Comparison of ENCODE assay signal across 13 cellular contexts in genomic region chrX:39195156-39195555, GRCh38.
DNase-seq lines count a peak whose midpoint lies in the region; ATAC-seq, FAIRE-seq and TF ChIP-seq lines count a peak whose summit lies in the region.
"Had no signal": no experiment of that assay in that cellular context is flagged by ENCODE, and none has a peak within 500 bp of the region (broad histone marks: within the 10 kb centered on the region; RNA-seq: fewer than 3 reads in every experiment).

No MANE protein-coding gene starts in this region.

- peaks cover 2% of the 10 kb centered on the region for H3K27me3 Mint-ChIP-seq in activated CD4-positive, alpha-beta T cell treated with anti-CD3 and anti-CD28 coated beads, Interleukin-2, amount 10 ng/mL, durations not matched to agents 7 days and 5 days
- H3K27me3 Mint-ChIP-seq in brain, result peaks cover 9% of the 10 kb centered on the region

- H3K27ac ChIP-seq in small intestine (ENCODE audit: low read depth in 1 of 2, low read length in 1 of 2), result no peak overlapping the region
- H3K27ac ChIP-seq: ascending aorta, foreskin keratinocyte had no signal

- H3K9me3 Mint-ChIP-seq in activated CD4-positive, alpha-beta T cell treated with anti-CD3 and anti-CD28 coated beads, Interleukin-2, amount 10 ng/mL, durations not matched to agents 7 days and 5 days, result peaks cover 6% of the 10 kb centered on the region
- peaks cover 0 to 9% (median 0%) of the 10 kb centered on the region in 5 experiments for H3K9me3 Mint-ChIP-seq in brain

- TF ChIP-seq CTCF in brain (conservative IDR thresholded peaks at IDR 0.05), result no peak

- H3K27me3 ChIP-seq in small intestine (ENCODE audit: control insufficient read depth in 2 of 2, insufficient read depth in 2 of 2, low read length in 2 of 2) (no peaks in the 10 kb centered on the region), MG63 (no peaks in the 10 kb centered on the region)
- H3K27me3 ChIP-seq: ascending aorta had no signal

- H3K4me3 Mint-ChIP-seq in activated CD4-positive, alpha-beta T cell treated with anti-CD3 and anti-CD28 coated beads, Interleukin-2, amount 10 ng/mL, durations not matched to agents 7 days and 5 days, result no peak overlapping the region
- peak overlapping the region in 2 of 5 experiments; percentile 40 to 56 for H3K4me3 Mint-ChIP-seq in brain

- CTCF ChIA-PET in activated CD4-positive, alpha-beta T cell treated with anti-CD3 and anti-CD28 coated beads, Interleukin-2, amount 10 ng/mL, durations not matched to agents 7 days and 5 days (lab: Charles Lee), result interaction anchor here (1.1 to 1.2 kb wide), 2 partner anchors 12 to 32 kb away, joined by 3 read pairs; no protein-coding TSS in a partner anchor

- ATAC-seq in SK-N-SH treated with all-trans-retinoic acid at 6 μM for 48 hours (no peak), GM21515 (IDR thresholded peaks at IDR 0.05; ENCODE audit: unreplicated experiment) (no peak)
- ATAC-seq: foreskin keratinocyte, left ventricle myocardium superior had no signal

- H3K4me1 ChIP-seq in small intestine (ENCODE audit: control insufficient read depth in 2 of 2, insufficient read depth in 1 of 2, low read depth in 1 of 2, low read length in 1 of 2), result peaks cover 0 to 3% of the 10 kb centered on the region in 2 donors
- H3K4me1 ChIP-seq: ascending aorta, foreskin keratinocyte had no signal

- no peak for FAIRE-seq in small intestine (lab: Jason Lieb, UNC)
- FAIRE-seq: urothelium cell line had no signal

- H3K36me3 Mint-ChIP-seq in activated CD4-positive, alpha-beta T cell treated with anti-CD3 and anti-CD28 coated beads, Interleukin-2, amount 10 ng/mL, durations not matched to agents 7 days and 5 days (ENCODE audit: low read depth), result no peaks in the 10 kb centered on the region
- H3K36me3 Mint-ChIP-seq in brain, result no peaks in the 10 kb centered on the region

- 2 to 30% (median 14%) methylated on average over 7 of the region's 7 CpGs for WGBS in small intestine, 3 donors

- H3K9me3 ChIP-seq in small intestine (ENCODE audit: control insufficient read depth, low read depth), result no peaks in the 10 kb centered on the region
- H3K9me3 ChIP-seq in MG63, result no peaks in the 10 kb centered on the region
- H3K9me3 ChIP-seq: ascending aorta had no signal

- POLR2A ChIA-PET in activated CD4-positive, alpha-beta T cell treated with anti-CD3 and anti-CD28 coated beads, Interleukin-2, amount 10 ng/mL, durations not matched to agents 7 days and 5 days (lab: Charles Lee), result no interaction called here

- H3K36me3 ChIP-seq in small intestine (ENCODE audit: control insufficient read depth in 2 of 2, insufficient read depth in 2 of 2, low read length in 2 of 2) (no peaks in the 10 kb centered on the region), MG63 (no peaks in the 10 kb centered on the region)
- H3K36me3 ChIP-seq: ascending aorta had no signal

- DNase-seq in activated CD4-positive, alpha-beta T cell treated with anti-CD3 and anti-CD28 coated beads, Interleukin-2, amount 10 ng/mL, durations not matched to agents 7 days and 5 days, result no peak
- DNase-seq in activated CD4-positive, alpha-beta T cell treated with anti-CD3 and anti-CD28 coated beads, Interleukin-2, amount 50 U/mL, for 1 hour, result no peak
- DNase-seq in NCI-H2107 (lab: John Stamatoyannopoulos, UW) (peak; percentile 44), small intestine (peak; percentile 52), MG63 (no peak)
- DNase-seq: foreskin keratinocyte; left ventricle myocardium superior; stimulated activated CD4-positive, alpha-beta T cell treated with anti-CD3 and anti-CD28 coated beads, Interleukin-15, amount 100 ng/mL, for 24 hours had no signal

- H3K4me3 ChIP-seq in small intestine (ENCODE audit: low read depth in 1 of 2, low read length in 2 of 2) (no peak overlapping the region), MG63 (no peak overlapping the region)

- peaks cover 39% of the 10 kb centered on the region for H3K4me1 Mint-ChIP-seq in activated CD4-positive, alpha-beta T cell treated with anti-CD3 and anti-CD28 coated beads, Interleukin-2, amount 10 ng/mL, durations not matched to agents 7 days and 5 days
- H3K4me1 Mint-ChIP-seq in brain, result peaks cover 28% of the 10 kb centered on the region

- H3K27ac Mint-ChIP-seq in activated CD4-positive, alpha-beta T cell treated with anti-CD3 and anti-CD28 coated beads, Interleukin-2, amount 10 ng/mL, durations not matched to agents 7 days and 5 days, result peak overlapping the region; percentile 60
- peak overlapping the region in 4 of 5 experiments; percentile 47 to 96 (median 70) for H3K27ac Mint-ChIP-seq in brain

TF ChIP-seq in SK-N-SH treated with all-trans-retinoic acid at 6 μM for 48 hours, 23 proteins besides CTCF, POLR2A, EP300 and RAD21:
- TF ChIP-seq BACH2 (CRISPR knock-in tag; IDR thresholded peaks at IDR 0.05; ENCODE audit: borderline replicate concordance) (no peak), OSR1 (CRISPR knock-in tag; IDR thresholded peaks at IDR 0.05) (no peak), CSDC2 (CRISPR knock-in tag; IDR thresholded peaks at IDR 0.05) (no peak), ESRRG (CRISPR knock-in tag; IDR thresholded peaks at IDR 0.05) (no peak), ZFP30 (CRISPR knock-in tag; IDR thresholded peaks at IDR 0.05) (no peak), ZNF565 (CRISPR knock-in tag; conservative IDR thresholded peaks at IDR 0.05; ENCODE audit: low read depth) (no peak), POU6F1 (CRISPR knock-in tag; IDR thresholded peaks at IDR 0.05; ENCODE audit: borderline replicate concordance, low read depth) (no peak), ARNTL (CRISPR knock-in tag; IDR thresholded peaks at IDR 0.05; ENCODE audit: borderline replicate concordance, low read depth) (no peak), CSRNP3 (CRISPR knock-in tag; IDR thresholded peaks at IDR 0.05) (no peak)
TF ChIP-seq in SK-N-SH treated with all-trans-retinoic acid at 6 μM for 48 hours: peak in this region for 0.

Comparison
In these comparisons a context has a peak if more than half of its experiments do, and no peak if none do; other contexts are left out.
1. DNase-seq: peak in NCI-H2107 (single experiment) and small intestine (single experiment); none in activated CD4-positive, alpha-beta T cell treated with anti-CD3 and anti-CD28 coated beads, Interleukin-2, amount 10 ng/mL, durations not matched to agents 7 days and 5 days (single experiment), activated CD4-positive, alpha-beta T cell treated with anti-CD3 and anti-CD28 coated beads, Interleukin-2, amount 50 U/mL, for 1 hour (single experiment) and MG63 (single experiment).